1 cellular context compared by ENCODE assay signal in the genomic region with DNA sequence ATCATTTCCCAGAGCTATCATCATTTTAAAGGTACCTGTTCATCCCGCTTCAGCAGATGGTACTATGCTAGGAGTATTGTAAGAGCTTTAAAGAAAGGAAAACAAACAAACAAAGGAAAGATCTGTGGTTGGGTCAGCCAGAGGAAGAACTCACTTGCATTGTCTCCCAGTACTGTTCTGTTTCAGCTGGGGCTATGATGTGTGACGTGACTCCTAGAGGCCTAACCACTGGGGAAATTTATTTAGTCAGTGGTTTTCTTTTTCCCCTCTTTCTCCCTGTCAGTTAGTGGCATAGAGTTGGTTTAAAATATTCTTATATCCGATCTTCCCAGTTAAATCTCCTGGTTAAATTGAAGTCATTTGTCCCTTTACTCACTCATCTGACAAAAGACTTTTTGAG.
TF ChIP-seq lines count a peak whose summit lies in the region.

No MANE protein-coding gene starts in this region.

TF ChIP-seq in GM12878, 131 proteins besides CTCF, POLR2A, EP300 and RAD21:
- TF ChIP-seq ZSCAN29 (IDR thresholded peaks at IDR 0.05), result no peak
- no peak for TF ChIP-seq BMI1 (IDR thresholded peaks at IDR 0.05; ENCODE audit: borderline replicate concordance)
- TF ChIP-seq RUNX3 (IDR thresholded peaks at IDR 0.05; ENCODE audit: low read length), result peak; percentile 28; the same call in 1 of the 2 replicates
- 0 out of 2 replicates have a peak, but pooled peaks have one; percentile 19 for TF ChIP-seq IKZF1 (conservative IDR thresholded peaks at IDR 0.05)
- TF ChIP-seq IKZF2 (IDR thresholded peaks at IDR 0.05), result peak; percentile 36 to 56; a peak in 2 of 4 replicates
- TF ChIP-seq HDAC6 (IDR thresholded peaks at IDR 0.05; ENCODE audit: unreplicated experiment), result no peak
- TF ChIP-seq KDM1A (IDR thresholded peaks at IDR 0.05; ENCODE audit: borderline replicate concordance), result no peak
- no peak for TF ChIP-seq RCOR1 (conservative IDR thresholded peaks at IDR 0.05; ENCODE audit: low read depth, low read length)
- TF ChIP-seq CBFB (IDR thresholded peaks at IDR 0.05; ENCODE audit: low read depth), result no peak
- TF ChIP-seq BCL11A (IDR thresholded peaks at IDR 0.05; ENCODE audit: low read depth, low read length), result no peak
- no peak for TF ChIP-seq MTA3 (IDR thresholded peaks at IDR 0.05; ENCODE audit: borderline replicate concordance, low read length)
- no peak for TF ChIP-seq HCFC1 (IDR thresholded peaks at IDR 0.05; ENCODE audit: low read length)
- no peak for TF ChIP-seq CREM (IDR thresholded peaks at IDR 0.05; ENCODE audit: low read depth)
- no peak for TF ChIP-seq STAT3 (IDR thresholded peaks at IDR 0.05; ENCODE audit: low read depth, low read length)
- TF ChIP-seq YY1 (IDR thresholded peaks at IDR 0.05; ENCODE audit: low read depth, low read length), result no peak
- TF ChIP-seq RAD51 (IDR thresholded peaks at IDR 0.05), result no peak
- no peak for TF ChIP-seq MYB (IDR thresholded peaks at IDR 0.05; ENCODE audit: borderline replicate concordance, low read depth, low read length)
- no peak for TF ChIP-seq RBBP5 (conservative IDR thresholded peaks at IDR 0.05)
